In the genomic region with DNA sequence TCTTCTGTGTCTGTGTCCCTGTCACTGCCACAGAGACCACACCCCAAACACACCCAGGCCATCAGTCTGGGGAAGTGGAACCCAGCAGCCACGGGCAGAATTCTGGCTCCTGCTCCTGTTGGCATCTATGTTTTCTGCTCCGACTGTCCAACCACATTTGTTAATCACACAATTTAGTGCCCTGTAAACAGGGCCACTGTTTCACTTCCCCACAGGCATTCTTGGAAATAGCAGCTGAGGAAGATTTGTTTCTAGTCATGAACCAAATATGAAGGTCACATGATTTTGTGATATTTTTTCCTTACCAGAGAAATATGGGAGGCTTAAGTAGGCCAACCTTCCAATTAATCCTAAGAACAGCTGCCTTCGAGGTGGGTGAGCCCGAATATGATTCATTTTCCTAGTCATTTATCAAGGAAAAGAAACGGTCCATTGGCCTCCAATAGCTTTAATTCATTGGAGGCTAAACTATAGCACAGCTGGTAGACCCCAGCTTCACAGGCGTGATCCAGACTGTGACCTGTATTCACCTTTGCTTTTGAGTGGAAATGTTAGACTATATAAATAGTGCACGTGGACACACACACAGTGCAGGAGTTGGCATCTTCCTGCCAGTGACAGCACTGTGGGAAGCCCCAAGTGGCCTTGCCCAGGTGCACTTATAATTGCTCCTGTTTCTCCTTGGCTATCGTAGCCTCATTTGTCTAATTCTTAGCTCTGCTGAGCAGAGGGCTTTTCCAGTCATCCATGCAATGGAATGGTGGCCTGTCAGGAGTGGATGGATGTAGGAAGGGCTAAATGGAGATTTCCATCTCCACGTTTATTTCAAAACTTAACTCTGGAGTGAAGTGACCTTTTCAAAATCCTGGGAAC, we compare ENCODE assay signal across 12 cellular contexts.
A peak's percentile ranks its signal among the peaks of the same experiment; 100 is the strongest.
DNase-seq lines count a peak whose midpoint lies in the region; ATAC-seq, FAIRE-seq and TF ChIP-seq lines count a peak whose summit lies in the region.
"Had no signal": no experiment of that assay in that cellular context is flagged by ENCODE, and none has a peak within 500 bp of the region (broad histone marks: within the 10 kb centered on the region; RNA-seq: fewer than 3 reads in every experiment).

No MANE protein-coding gene starts in this region.

- no peak overlapping the region for H3K27ac ChIP-seq in K562 (ENCODE audit: extremely low read depth, low read depth, low read length)
- H3K27ac ChIP-seq in esophagus muscularis mucosa (replicated peaks in 1 of 4): no peak overlapping the region

- no peak for TF ChIP-seq EP300 in K562 (IDR thresholded peaks at IDR 0.05; ENCODE audit: low read length)
- TF ChIP-seq EP300 in esophagus muscularis mucosa (IDR thresholded peaks at IDR 0.05): no peak

- no peaks in the 10 kb centered on the region for H3K9me1 ChIP-seq in K562 (ENCODE audit: control insufficient read depth, insufficient read depth, low read length)

- no peak overlapping the region for H3K9ac ChIP-seq in K562 (ENCODE audit: insufficient read depth in 1 of 2, low read depth in 2 of 2, low read length in 2 of 2)

- intact Hi-C loops in K562 (cut with micrococcal nuclease) (no loop called here), esophagus muscularis mucosa (cut with DNase I) (no loop called here)

- CTCF ChIA-PET in K562 (lab: Yijun Ruan, JAX; ENCODE audit: low intra/inter-chr PET ratio): no interaction called here

- no peak overlapping the region for H3K4me3 ChIP-seq in K562
- H3K4me3 ChIP-seq in esophagus muscularis mucosa: no peak overlapping the region

- H3K27me3 ChIP-seq in K562 (ENCODE audit: control insufficient read depth in 2 of 2, insufficient read depth in 2 of 2, low read length in 2 of 2) (no peaks in the 10 kb centered on the region), esophagus muscularis mucosa (no peaks in the 10 kb centered on the region)

- H3K9me3 Mint-ChIP-seq in activated naive CD8-positive, alpha-beta T cell treated with anti-CD3 and anti-CD28 coated beads for 36 hours: peaks cover 4% of the 10 kb centered on the region
- H3K9me3 Mint-ChIP-seq: stimulated activated naive CD8-positive, alpha-beta T cell treated with anti-CD3 and anti-CD28 coated beads, Interleukin-15, amount 100 ng/mL, for 72 hours had no signal

- BruUV-seq in K562 (replicated peaks; lab: Mats Ljungman, UMichigan): no TSS peak

- TF ChIP-seq CTCF in K562 (IDR thresholded peaks at IDR 0.05 in 2 of 3, conservative IDR thresholded peaks at IDR 0.05 in 1 of 3; ENCODE audit: insufficient read depth in 2 of 3, low read depth in 1 of 3, low read length in 3 of 3) (no peak), omental fat pad (IDR thresholded peaks at IDR 0.05) (no peak), esophagus muscularis mucosa (IDR thresholded peaks at IDR 0.05) (no peak)

- no peak overlapping the region for H3K4me2 ChIP-seq in K562 (ENCODE audit: insufficient read depth, low read length)

- DNase-seq in ELR (ENCODE audit: low read depth) (peak; percentile 35), NCI-H1694 treated with DMSO at 0.1 percent for 48 hours (lab: John Stamatoyannopoulos, UW) (peak; percentile 34), K562 (ENCODE audit: extremely low read depth in 1 of 4, low spot score in 3 of 4) (no peak), omental fat pad (ENCODE audit: low spot score) (no peak), OCI-M2 (lab: John Stamatoyannopoulos, UW; ENCODE audit: unreplicated experiment) (no peak), esophagus muscularis mucosa (ENCODE audit: extremely low spot score) (no peak)
- no peak for DNase-seq in activated naive CD8-positive, alpha-beta T cell treated with anti-CD3 and anti-CD28 coated beads for 36 hours
- DNase-seq: activated CD8-positive, alpha-beta T cell treated with anti-CD3 and anti-CD28 coated beads, Interleukin-2, amount 10 ng/mL, durations not matched to agents 7 days and 5 days; stimulated activated naive CD8-positive, alpha-beta T cell treated with anti-CD3 and anti-CD28 coated beads, Interleukin-15, amount 100 ng/mL, for 72 hours had no signal

- H3K36me3 ChIP-seq in K562 (ENCODE audit: control insufficient read depth, insufficient read depth, low read length) (no peaks in the 10 kb centered on the region), esophagus muscularis mucosa (no peaks in the 10 kb centered on the region)

- ATAC-seq in K562 (no peak), omental fat pad (ENCODE audit: low FRiP score) (peak; percentile 59), HG03378 (IDR thresholded peaks at IDR 0.05; ENCODE audit: unreplicated experiment) (no peak)
- ATAC-seq: activated CD8-positive, alpha-beta T cell treated with anti-CD3 and anti-CD28 coated beads, Interleukin-2, amount 10 ng/mL, durations not matched to agents 7 days and 5 days; stimulated activated naive CD8-positive, alpha-beta T cell treated with anti-CD3 and anti-CD28 coated beads, Interleukin-15, amount 100 ng/mL, for 72 hours had no signal

- no peaks in the 10 kb centered on the region for H3K9me3 ChIP-seq in K562 (replicated peaks; ENCODE audit: control insufficient read depth, insufficient read depth, low read depth, low read length)
- no peaks in the 10 kb centered on the region for H3K9me3 ChIP-seq in esophagus muscularis mucosa

- FAIRE-seq in K562 (lab: Jason Lieb, UNC): no peak

- H3K4me1 Mint-ChIP-seq in activated naive CD8-positive, alpha-beta T cell treated with anti-CD3 and anti-CD28 coated beads for 36 hours: peaks cover 13% of the 10 kb centered on the region

- H4K20me1 ChIP-seq in K562 (replicated peaks; ENCODE audit: control insufficient read depth, insufficient read depth, low read length): no peaks in the 10 kb centered on the region

- no peak for TF ChIP-seq POLR2A in K562 (conservative IDR thresholded peaks at IDR 0.05)
- TF ChIP-seq POLR2A in esophagus muscularis mucosa (IDR thresholded peaks at IDR 0.05; ENCODE audit: low read depth): no peak

- peaks cover 1% of the 10 kb centered on the region for H3K36me3 Mint-ChIP-seq in activated naive CD8-positive, alpha-beta T cell treated with anti-CD3 and anti-CD28 coated beads for 36 hours

- no peaks in the 10 kb centered on the region for H3K79me2 ChIP-seq in K562 (ENCODE audit: control insufficient read depth, insufficient read depth, low read length)

- no peaks in the 10 kb centered on the region; a peak in 2 of 5 replicates for H3K4me1 ChIP-seq in K562 (replicated peaks in 1 of 2; ENCODE audit: control insufficient read depth in 2 of 2, insufficient read depth in 2 of 2, low read length in 2 of 2)
- peaks cover 0 to 7% (median under 1%) of the 10 kb centered on the region in 4 donors for H3K4me1 ChIP-seq in esophagus muscularis mucosa

- 38% methylated on average over 9 of the region's 9 CpGs for WGBS in K562 (ENCODE audit: insufficient coverage, low coverage, missing lambda C conversion rate)
- WGBS in esophagus muscularis mucosa: 62% methylated on average over 9 of the region's 9 CpGs

- in situ Hi-C loops in K562 (cut with MboI): no loop called here

- H2AFZ ChIP-seq in K562 (ENCODE audit: low read depth, low read length): no peak overlapping the region

- H3K27ac Mint-ChIP-seq in activated naive CD8-positive, alpha-beta T cell treated with anti-CD3 and anti-CD28 coated beads for 36 hours: no peak overlapping the region
- H3K27ac Mint-ChIP-seq: activated CD8-positive, alpha-beta T cell treated with anti-CD3 and anti-CD28 coated beads, Interleukin-2, amount 10 ng/mL, durations not matched to agents 7 days and 5 days; activated naive CD8-positive, alpha-beta T cell; stimulated activated naive CD8-positive, alpha-beta T cell treated with anti-CD3 and anti-CD28 coated beads, Interleukin-15, amount 100 ng/mL, for 72 hours had no signal

- POLR2A ChIA-PET in K562 (lab: Yijun Ruan, JAX): interaction anchor here (0.8 to 1.3 kb wide), 2 partner anchors 37 to 40 kb away, joined by 3 read pairs; no protein-coding TSS in a partner anchor

- H3K4me3 Mint-ChIP-seq in activated naive CD8-positive, alpha-beta T cell treated with anti-CD3 and anti-CD28 coated beads for 36 hours: no peak overlapping the region
- H3K4me3 Mint-ChIP-seq: activated CD8-positive, alpha-beta T cell treated with anti-CD3 and anti-CD28 coated beads, Interleukin-2, amount 10 ng/mL, durations not matched to agents 7 days and 5 days; activated naive CD8-positive, alpha-beta T cell; neural crest cell; stimulated activated naive CD8-positive, alpha-beta T cell treated with anti-CD3 and anti-CD28 coated beads, Interleukin-15, amount 100 ng/mL, for 72 hours had no signal

- no peak for TF ChIP-seq RAD21 in K562 (CRISPR knock-in tag; conservative IDR thresholded peaks at IDR 0.05 in 1 of 2, IDR thresholded peaks at IDR 0.05 in 1 of 2)

- peaks cover 36% of the 10 kb centered on the region for H3K27me3 Mint-ChIP-seq in activated naive CD8-positive, alpha-beta T cell treated with anti-CD3 and anti-CD28 coated beads for 36 hours

TF ChIP-seq in K562, 482 proteins besides CTCF, POLR2A, EP300 and RAD21:
- TF ChIP-seq, protein P1, sequence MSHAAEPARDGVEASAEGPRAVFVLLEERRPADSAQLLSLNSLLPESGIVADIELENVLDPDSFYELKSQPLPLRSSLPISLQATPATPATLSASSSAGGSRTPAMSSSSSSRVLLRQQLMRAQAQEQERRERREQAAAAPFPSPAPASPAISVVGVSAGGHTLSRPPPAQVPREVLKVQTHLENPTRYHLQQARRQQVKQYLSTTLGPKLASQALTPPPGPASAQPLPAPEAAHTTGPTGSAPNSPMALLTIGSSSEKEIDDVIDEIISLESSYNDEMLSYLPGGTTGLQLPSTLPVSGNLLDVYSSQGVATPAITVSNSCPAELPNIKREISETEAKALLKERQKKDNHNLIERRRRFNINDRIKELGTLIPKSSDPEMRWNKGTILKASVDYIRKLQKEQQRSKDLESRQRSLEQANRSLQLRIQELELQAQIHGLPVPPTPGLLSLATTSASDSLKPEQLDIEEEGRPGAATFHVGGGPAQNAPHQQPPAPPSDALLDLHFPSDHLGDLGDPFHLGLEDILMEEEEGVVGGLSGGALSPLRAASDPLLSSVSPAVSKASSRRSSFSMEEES (CRISPR knock-in tag; IDR thresholded peaks at IDR 0.05): peak; percentile 28
- TF ChIP-seq SAP30 (IDR thresholded peaks at IDR 0.05; ENCODE audit: borderline replicate concordance, insufficient read depth, low read depth, low read length, poor library complexity, severe bottlenecking): no peak

Comparison
In these comparisons a context has a peak if more than half of its experiments do, and no peak if none do; other contexts are left out.
1. DNase-seq: peak in ELR (single experiment) and NCI-H1694 treated with DMSO at 0.1 percent for 48 hours (single experiment); none in K562 (0 of 4), omental fat pad (single experiment), activated naive CD8-positive, alpha-beta T cell treated with anti-CD3 and anti-CD28 coated beads for 36 hours (single experiment), OCI-M2 (single experiment) and esophagus muscularis mucosa (single experiment).